8 cellular contexts compared by ENCODE assay signal in the genomic region with DNA sequence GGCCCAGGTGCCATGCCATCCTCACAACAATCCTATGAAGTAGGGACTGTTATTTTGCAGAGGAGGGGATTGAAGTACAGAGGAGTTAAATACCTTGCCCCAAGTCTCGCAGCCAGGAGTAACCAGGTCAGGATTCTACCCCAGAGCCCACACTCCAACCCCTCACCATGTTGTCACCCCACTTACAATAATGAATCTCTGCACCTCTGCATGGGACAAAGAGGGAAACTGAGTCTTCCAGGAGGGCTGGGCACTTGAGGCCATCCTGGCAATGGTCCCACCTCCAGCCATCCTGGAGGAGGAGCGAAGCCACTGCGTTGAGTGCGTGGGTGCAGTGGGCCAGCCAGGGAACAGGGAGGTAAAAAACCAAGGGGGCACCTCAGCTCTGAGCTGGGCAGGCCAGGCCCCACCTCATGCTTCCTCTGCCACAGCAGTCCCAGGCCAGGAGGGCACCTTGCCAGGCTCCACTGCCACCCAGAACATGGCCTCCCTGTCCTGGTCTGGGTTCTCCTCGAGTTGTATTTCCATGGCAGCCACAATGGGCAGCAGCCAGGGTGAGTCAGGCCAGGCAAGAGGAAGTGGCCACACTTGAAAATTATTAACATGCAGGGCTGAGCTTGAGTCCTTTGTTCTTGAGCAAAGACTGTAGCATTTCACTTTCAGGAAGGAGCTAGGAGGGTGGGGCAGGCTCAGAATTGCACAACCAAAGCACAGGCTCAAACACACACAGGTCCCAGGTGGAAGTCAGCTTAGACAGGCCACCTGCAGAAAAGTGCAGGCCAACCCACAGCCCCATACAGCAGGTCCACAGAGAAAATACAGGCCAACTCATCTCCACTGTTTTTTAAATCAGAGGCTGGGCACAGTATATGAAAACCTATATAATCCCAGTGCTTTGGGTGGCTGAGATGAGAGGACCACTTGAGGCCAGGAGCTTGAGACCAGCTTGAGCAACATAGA. TPM values are rescaled to one million over a fixed set of nuclear protein-coding genes. Genes with fewer than 3 reads are reported as not detected.
A peak's percentile ranks its signal among the peaks of the same experiment; 100 is the strongest.
DNase-seq lines count a peak whose midpoint lies in the region; ATAC-seq, FAIRE-seq and TF ChIP-seq lines count a peak whose summit lies in the region.

No MANE protein-coding gene starts in this region.

- no peaks in the 10 kb centered on the region for H3K9me3 ChIP-seq in astrocyte (ENCODE audit: insufficient read depth, low read depth, low read length)

- no peaks in the 10 kb centered on the region for H3K36me3 ChIP-seq in astrocyte (ENCODE audit: insufficient read depth, low read length)
- no peaks in the 10 kb centered on the region for H3K36me3 ChIP-seq in kidney epithelial cell (ENCODE audit: control insufficient read depth, insufficient read depth, low read length)

- H3K27me3 Mint-ChIP-seq in astrocyte (ENCODE audit: low read depth, unreplicated experiment) = no peaks in the 10 kb centered on the region
- H3K27me3 Mint-ChIP-seq in stimulated activated naive CD8-positive, alpha-beta T cell treated with anti-CD3 and anti-CD28 coated beads, Interleukin-15, amount 100 ng/mL, for 72 hours = peaks cover 7% of the 10 kb centered on the region

- H3K4me3 Mint-ChIP-seq in astrocyte (ENCODE audit: unreplicated experiment) = peak overlapping the region; percentile 61
- no peak overlapping the region for H3K4me3 Mint-ChIP-seq in stimulated activated naive CD8-positive, alpha-beta T cell treated with anti-CD3 and anti-CD28 coated beads, Interleukin-15, amount 100 ng/mL, for 72 hours

- peaks cover 18% of the 10 kb centered on the region for H4K20me1 ChIP-seq in astrocyte (ENCODE audit: insufficient read depth, low read length)

- peaks cover 31% of the 10 kb centered on the region for H3K79me2 ChIP-seq in astrocyte (ENCODE audit: insufficient read depth, low read length)

- peak; percentile 87 for DNase-seq in NCI-H226
- peak; percentile 87 for DNase-seq in astrocyte (ENCODE audit: low read depth)
- DNase-seq in kidney epithelial cell (ENCODE audit: low read depth) = peak; percentile 98
- DNase-seq in stimulated activated naive CD8-positive, alpha-beta T cell treated with anti-CD3 and anti-CD28 coated beads, Interleukin-15, amount 100 ng/mL, for 72 hours = no peak

- H3K4me1 ChIP-seq in astrocyte (ENCODE audit: insufficient read depth, low read length) = peaks cover 35% of the 10 kb centered on the region

- no peaks in the 10 kb centered on the region for H3K27me3 ChIP-seq in astrocyte (ENCODE audit: insufficient read depth, low read length)
- H3K27me3 ChIP-seq in kidney epithelial cell (ENCODE audit: control insufficient read depth, insufficient read depth, low read length) = no peaks in the 10 kb centered on the region

- no peaks in the 10 kb centered on the region for H3K9me3 Mint-ChIP-seq in astrocyte (ENCODE audit: unreplicated experiment)
- H3K9me3 Mint-ChIP-seq in stimulated activated naive CD8-positive, alpha-beta T cell treated with anti-CD3 and anti-CD28 coated beads, Interleukin-15, amount 100 ng/mL, for 72 hours = no peaks in the 10 kb centered on the region

- peak overlapping the region; percentile 64 for H2AFZ ChIP-seq in astrocyte (ENCODE audit: low read depth, low read length)

- ATAC-seq in GM18861 (IDR thresholded peaks at IDR 0.05; ENCODE audit: unreplicated experiment) (peak; percentile 66), HG03064 (IDR thresholded peaks at IDR 0.05; ENCODE audit: low read depth, unreplicated experiment) (peak; percentile 62), HG03135 (IDR thresholded peaks at IDR 0.05; ENCODE audit: unreplicated experiment) (no peak)
- peak; percentile 66 for ATAC-seq in stimulated activated naive CD8-positive, alpha-beta T cell treated with anti-CD3 and anti-CD28 coated beads, Interleukin-15, amount 100 ng/mL, for 72 hours

- peaks cover 7% of the 10 kb centered on the region for H3K36me3 Mint-ChIP-seq in astrocyte (ENCODE audit: low read depth, unreplicated experiment)

- no peak for TF ChIP-seq CTCF in 22Rv1 (IDR thresholded peaks at IDR 0.05)
- TF ChIP-seq CTCF in astrocyte (IDR thresholded peaks at IDR 0.05; ENCODE audit: insufficient read depth, low read depth, low read length) = no peak
- TF ChIP-seq CTCF in kidney epithelial cell (IDR thresholded peaks at IDR 0.05; ENCODE audit: insufficient read depth, low read length, poor library complexity, severe bottlenecking) = no peak

- peak overlapping the region; percentile 64 for H3K4me2 ChIP-seq in astrocyte (ENCODE audit: low read length)

- H3K27ac ChIP-seq in 22Rv1 (peak overlapping the region; percentile 56), astrocyte (ENCODE audit: low read depth, low read length) (peak overlapping the region; percentile 50)

- peaks cover 59% of the 10 kb centered on the region for H3K4me1 Mint-ChIP-seq in astrocyte (ENCODE audit: low read depth, unreplicated experiment)
- peaks cover 14% of the 10 kb centered on the region for H3K4me1 Mint-ChIP-seq in stimulated activated naive CD8-positive, alpha-beta T cell treated with anti-CD3 and anti-CD28 coated beads, Interleukin-15, amount 100 ng/mL, for 72 hours

- no peak overlapping the region for H3K4me3 ChIP-seq in astrocyte (ENCODE audit: insufficient read depth, low read depth, low read length)
- H3K4me3 ChIP-seq in kidney epithelial cell (ENCODE audit: low read depth, low read length) = no peak overlapping the region

- peak overlapping the region; percentile 14 for H3K9ac ChIP-seq in astrocyte (ENCODE audit: low read length)

- no peak for FAIRE-seq in astrocyte (lab: Jason Lieb, UNC)

- peak overlapping the region; percentile 96 for H3K27ac Mint-ChIP-seq in astrocyte (ENCODE audit: unreplicated experiment)
- peak overlapping the region in 1 of 2 donors; percentile 36 for H3K27ac Mint-ChIP-seq in stimulated activated naive CD8-positive, alpha-beta T cell treated with anti-CD3 and anti-CD28 coated beads, Interleukin-15, amount 100 ng/mL, for 72 hours

RNA-seq across cellular contexts. Expression of a gene that starts 52.1 kb away (rescaled TPM):
- total RNA-seq in astrocyte (37.4 and 43.7 TPM in 2 replicates), kidney epithelial cell (24.6 and 27.7 TPM in 2 replicates)

RNA-seq across cellular contexts. Expression of a gene that starts 53.2 kb away (rescaled TPM):
- total RNA-seq in astrocyte (56.9 and 61.3 TPM in 2 replicates), kidney epithelial cell (26.1 and 43.2 TPM in 2 replicates)

Comparison
In these comparisons a context has a peak if more than half of its experiments do, and no peak if none do; other contexts are left out.
1. DNase-seq: peak in NCI-H226 (single experiment), astrocyte (single experiment) and kidney epithelial cell (single experiment); none in stimulated activated naive CD8-positive, alpha-beta T cell treated with anti-CD3 and anti-CD28 coated beads, Interleukin-15, amount 100 ng/mL, for 72 hours (0 of 2).